In the genomic region with DNA sequence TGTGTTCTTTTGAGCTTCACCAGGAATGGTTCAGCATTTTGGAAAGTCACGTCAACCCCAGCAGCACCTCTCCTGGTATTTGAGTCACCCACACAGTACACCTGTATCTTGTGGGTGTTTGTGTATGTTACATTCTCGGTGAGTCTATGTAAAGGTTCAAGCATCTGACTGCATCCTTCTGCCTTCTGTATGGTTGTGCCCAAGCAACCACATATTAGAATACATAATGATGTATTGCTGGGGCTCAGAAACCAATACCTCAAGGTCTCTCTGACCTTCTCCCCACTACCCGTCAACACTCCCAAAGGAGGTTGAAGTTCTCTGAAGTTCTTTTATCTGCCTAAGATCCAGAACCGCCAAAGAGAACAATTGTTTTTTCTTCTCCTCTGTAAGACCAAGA, we compare ENCODE assay signal across 18 cellular contexts. TPM values are rescaled to one million over a fixed set of nuclear protein-coding genes. Genes with fewer than 3 reads are reported as not detected.
"Had no signal": no experiment of that assay in that cellular context is flagged by ENCODE, and none has a peak within 500 bp of the region (broad histone marks: within the 10 kb centered on the region; RNA-seq: fewer than 3 reads in every experiment).

No MANE protein-coding gene starts in this region.

- DNase-seq: effector memory CD4-positive, alpha-beta T cell; gastrocnemius medialis; heart right ventricle; hypothalamus; kidney glomerular epithelial cell; mammary epithelial cell; naive thymus-derived CD4-positive, alpha-beta T cell; sigmoid colon; stimulated activated CD4-positive, alpha-beta T cell treated with anti-CD3 and anti-CD28 coated beads, Interleukin-2, amount 100 ng/mL, for 24 hours; stimulated activated CD4-positive, alpha-beta T cell treated with anti-CD3 and anti-CD28 coated beads, Interleukin-4, amount 100 ng/mL, for 4 hours; stimulated activated naive B cell treated with anti-CD40 and anti-IgM and Interleukin-4, amounts not matched to agents 10 μg/mL and 1 μg/mL and 100 μg/mL, for 72 hours; uterus had no signal

- H3K27me3 Mint-ChIP-seq: stimulated activated naive B cell treated with anti-CD40 and anti-IgM and Interleukin-4, amounts not matched to agents 10 μg/mL and 1 μg/mL and 100 μg/mL, for 72 hours; type B pancreatic cell had no signal

- ATAC-seq: gastrocnemius medialis; heart right ventricle; naive thymus-derived CD4-positive, alpha-beta T cell; stimulated activated naive B cell treated with anti-CD40 and anti-IgM and Interleukin-4, amounts not matched to agents 10 μg/mL and 1 μg/mL and 100 μg/mL, for 72 hours had no signal

- H3K9me3 ChIP-seq: neutrophil, uterus had no signal

- H3K27ac Mint-ChIP-seq: stimulated activated naive B cell treated with anti-CD40 and anti-IgM and Interleukin-4, amounts not matched to agents 10 μg/mL and 1 μg/mL and 100 μg/mL, for 72 hours; type B pancreatic cell had no signal

- H3K36me3 ChIP-seq: esophagus muscularis mucosa, gastrocnemius medialis, heart right ventricle, neutrophil, sigmoid colon, uterus had no signal

- H3K4me1 ChIP-seq: esophagus muscularis mucosa, gastrocnemius medialis, heart right ventricle, sigmoid colon, uterus had no signal

- H3K27ac ChIP-seq: epithelial cell of prostate, esophagus muscularis mucosa, gastrocnemius medialis, heart right ventricle, neutrophil, sigmoid colon, skin epidermis, uterus had no signal

- H3K4me3 Mint-ChIP-seq: stimulated activated naive B cell treated with anti-CD40 and anti-IgM and Interleukin-4, amounts not matched to agents 10 μg/mL and 1 μg/mL and 100 μg/mL, for 72 hours; type B pancreatic cell had no signal

- H3K27me3 ChIP-seq: esophagus muscularis mucosa, gastrocnemius medialis, heart right ventricle, neutrophil, sigmoid colon, uterus had no signal

- H3K4me3 ChIP-seq: esophagus muscularis mucosa, gastrocnemius medialis, heart right ventricle, sigmoid colon, skin epidermis, uterus had no signal

RNA-seq across cellular contexts. Expression of gene PLEKHH1, which starts 35.4 kb away (rescaled TPM):
- total RNA-seq: mononuclear cell had no signal
- polyA plus RNA-seq: naive thymus-derived CD4-positive, alpha-beta T cell had no signal
